Comparison of ENCODE assay signal across 8 cellular contexts in genomic region chr4:1166509-1167243, GRCh38. TPM values are rescaled to one million over a fixed set of nuclear protein-coding genes. Genes with fewer than 3 reads are reported as not detected.
DNase-seq lines count a peak whose midpoint lies in the region; ATAC-seq and TF ChIP-seq lines count a peak whose summit lies in the region.

No MANE protein-coding gene starts in this region.

- no peaks in the 10 kb centered on the region for H3K9me3 ChIP-seq in iPS-18a (ENCODE audit: control insufficient read depth, low read depth, low read length)

- peak overlapping the region; percentile 78 for H3K4me3 ChIP-seq in iPS-18a (ENCODE audit: low read length)

- CTCF ChIA-PET in T-cell (lab: Charles Lee): interaction anchor here (0.5 to 2.3 kb wide), 8 partner anchors 30 to 184 kb away, joined by 3 to 17 read pairs (median 4); no protein-coding TSS in a partner anchor

- intact Hi-C loops in Right ventricle myocardium inferior (cut with DNase I): loop anchor here (1.0 to 5.0 kb wide), 3 partner anchors 66 to 102 kb away; partner anchors contain the start of gene CTBP1
- intact Hi-C loops in left cardiac atrium (cut with DNase I): loop anchor here (5.0 to 10.0 kb wide), 3 partner anchors 78 to 178 kb away; partner anchors contain the start of genes CTBP1 (in 2 of the 2) and UVSSA (in 1 of the 2)

- H3K4me1 Mint-ChIP-seq in T-cell: peaks cover 26 to 33% (median 27%) of the 10 kb centered on the region in 3 donors
- peaks cover 6% of the 10 kb centered on the region for H3K4me1 Mint-ChIP-seq in type B pancreatic cell (ENCODE audit: unreplicated experiment)

- ATAC-seq in Right ventricle myocardium inferior: peak; percentile 1
- ATAC-seq in left cardiac atrium: no peak
- no peak for ATAC-seq in T-cell (replicated peaks in 1 of 4)
- no peak for ATAC-seq in omental fat pad (ENCODE audit: low FRiP score)

- H3K27me3 Mint-ChIP-seq in T-cell (peaks cover 6 to 12% of the 10 kb centered on the region in 2 donors), type B pancreatic cell (peaks cover 42% of the 10 kb centered on the region)

- H3K36me3 ChIP-seq in iPS-18a (ENCODE audit: control insufficient read depth, low read depth, low read length): no peaks in the 10 kb centered on the region

- H3K9ac ChIP-seq in iPS-18a (ENCODE audit: low read length): no peak overlapping the region

- no peak overlapping the region for H3K27ac ChIP-seq in iPS-18a (ENCODE audit: low read length)

- no peak for DNase-seq in Right ventricle myocardium inferior (ENCODE audit: missing footprints)
- no peak for DNase-seq in left cardiac atrium
- DNase-seq in T-cell: no peak
- no peak for DNase-seq in type B pancreatic cell (ENCODE audit: extremely low spot score, unreplicated experiment)
- no peak for DNase-seq in omental fat pad (ENCODE audit: low spot score)
- no peak for DNase-seq in NCI-H82 (lab: John Stamatoyannopoulos, UW)
- DNase-seq in cerebellar nuclear complex (lab: John Stamatoyannopoulos, UW): no peak

- POLR2A ChIA-PET in T-cell (lab: Charles Lee): no interaction called here

- TF ChIP-seq CTCF in type B pancreatic cell (conservative IDR thresholded peaks at IDR 0.05) (no peak), omental fat pad (IDR thresholded peaks at IDR 0.05) (no peak)

- no peaks in the 10 kb centered on the region for H3K4me1 ChIP-seq in iPS-18a (ENCODE audit: control insufficient read depth, low read depth, low read length)

- H3K27ac Mint-ChIP-seq in T-cell (peak overlapping the region in 1 of 2 donors; percentile 40), type B pancreatic cell (no peak overlapping the region)

- H3K9me3 Mint-ChIP-seq in T-cell (no peaks in the 10 kb centered on the region), type B pancreatic cell (no peaks in the 10 kb centered on the region)

- H3K27me3 ChIP-seq in iPS-18a (ENCODE audit: control insufficient read depth, insufficient read depth, low read length): peaks cover 45% of the 10 kb centered on the region

- H3K36me3 Mint-ChIP-seq in T-cell (no peaks in the 10 kb centered on the region), type B pancreatic cell (no peaks in the 10 kb centered on the region)

- H3K4me3 Mint-ChIP-seq in T-cell (peak overlapping the region; percentile 79 to 84 (median 83)), type B pancreatic cell (peak overlapping the region; percentile 84)

RNA-seq across cellular contexts. Expression of gene SPON2, which starts 5.7 kb away (rescaled TPM):
- total RNA-seq in Right ventricle myocardium inferior (22.6 TPM), left cardiac atrium (10 to 100 TPM; 14.0 to 33.0 TPM), T-cell (10 to 100 TPM; 13.6 to 39.8 (median 18.9) TPM), type B pancreatic cell (ENCODE audit: low replicate concordance) (8.8 and 10.4 TPM in 2 replicates), omental fat pad (10 to 100 TPM; 14.2 to 99.5 (median 30.1) TPM)

RNA-seq across cellular contexts. Expression of gene RNF212, which starts 53.3 kb away (rescaled TPM):
- total RNA-seq in Right ventricle myocardium inferior (1.7 TPM), left cardiac atrium (1 to 10 TPM; 1.7 TPM), T-cell (1 to 10 TPM; 3.0 to 5.3 (median 3.9) TPM), type B pancreatic cell (ENCODE audit: low replicate concordance) (3.0 and 3.5 TPM in 2 replicates), omental fat pad (1 to 10 TPM; 3.4 to 9.3 (median 6.6) TPM)
